In the genomic region with DNA sequence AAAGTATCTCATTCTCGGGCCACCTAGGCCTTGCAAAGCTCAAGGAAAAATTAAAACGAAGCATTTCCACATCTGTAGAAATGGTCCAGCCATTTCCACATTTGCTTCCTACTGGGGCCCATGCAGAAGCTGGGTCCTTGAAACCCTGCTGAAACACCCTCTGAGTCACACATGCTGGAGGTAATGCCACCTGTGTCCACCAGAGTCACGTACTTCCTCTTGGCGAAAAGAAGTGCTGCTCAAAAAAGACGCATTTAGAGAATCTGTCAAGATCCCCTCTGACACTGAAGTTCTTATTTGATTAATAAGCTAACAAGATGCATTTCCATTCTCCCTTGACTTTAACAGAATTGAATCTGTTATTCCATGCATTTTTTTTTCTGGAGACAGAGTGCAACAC, we compare ENCODE assay signal across 16 cellular contexts.
A peak's percentile ranks its signal among the peaks of the same experiment; 100 is the strongest.
DNase-seq lines count a peak whose midpoint lies in the region; ATAC-seq and TF ChIP-seq lines count a peak whose summit lies in the region.
"Had no signal": no experiment of that assay in that cellular context is flagged by ENCODE, and none has a peak within 500 bp of the region (broad histone marks: within the 10 kb centered on the region; RNA-seq: fewer than 3 reads in every experiment).

No MANE protein-coding gene starts in this region.

- TF ChIP-seq POLR2A in stomach (IDR thresholded peaks at IDR 0.05), result no peak

- H3K79me2 ChIP-seq in OCI-LY3 (ENCODE audit: low read length), result no peaks in the 10 kb centered on the region

- no peak for TF ChIP-seq EP300 in stomach (IDR thresholded peaks at IDR 0.05)

- H3K36me3 ChIP-seq in OCI-LY3 (replicated peaks; ENCODE audit: low read depth, low read length) (no peaks in the 10 kb centered on the region), aorta (ENCODE audit: control insufficient read depth in 1 of 2, insufficient read depth in 2 of 2, low read length in 1 of 2) (no peaks in the 10 kb centered on the region), stomach (no peaks in the 10 kb centered on the region)
- H3K36me3 ChIP-seq: adrenal gland, thoracic aorta had no signal

- ATAC-seq in aorta (ENCODE audit: low FRiP score), result no peak
- no peak for ATAC-seq in CD4-positive, alpha-beta T cell (ENCODE audit: poor library complexity)

- H3K4me1 ChIP-seq in OCI-LY3 (ENCODE audit: low read length) (peaks cover 6% of the 10 kb centered on the region; the same call in 1 of the 2 replicates), aorta (ENCODE audit: control insufficient read depth in 1 of 2, insufficient read depth in 2 of 2, low read length in 2 of 2) (no peaks in the 10 kb centered on the region), stomach (no peaks in the 10 kb centered on the region)
- H3K4me1 ChIP-seq: adrenal gland had no signal

- H3K4me3 ChIP-seq in OCI-LY3 (ENCODE audit: low read length) (no peak overlapping the region), aorta (ENCODE audit: low read length in 2 of 2) (no peak overlapping the region), stomach (no peak overlapping the region)
- H3K4me3 ChIP-seq: adrenal gland, thoracic aorta had no signal

- CTCF ChIA-PET in Calu3 (lab: Charles Lee), result interaction anchor here (0.8 to 0.9 kb wide), 2 partner anchors 12 to 27 kb away, joined by 3 read pairs; no protein-coding TSS in a partner anchor
- CTCF ChIA-PET in CD4-positive, alpha-beta T cell (lab: Charles Lee), result no interaction called here

- POLR2A ChIA-PET in CD4-positive, alpha-beta T cell (lab: Charles Lee), result no interaction called here

- no peaks in the 10 kb centered on the region for H4K20me1 ChIP-seq in OCI-LY3 (ENCODE audit: insufficient read depth, low read length)

- H3K36me3 Mint-ChIP-seq in Calu3 (ENCODE audit: insufficient read depth, unreplicated experiment), result no peaks in the 10 kb centered on the region
- H3K36me3 Mint-ChIP-seq in CD4-positive, alpha-beta T cell (ENCODE audit: low read depth), result no peaks in the 10 kb centered on the region

- H3K27ac Mint-ChIP-seq in Calu3 (ENCODE audit: unreplicated experiment), result no peak overlapping the region
- H3K27ac Mint-ChIP-seq in CD4-positive, alpha-beta T cell, result no peak overlapping the region
- H3K27ac Mint-ChIP-seq: activated CD4-positive, alpha-beta memory T cell treated with anti-CD3 and anti-CD28 coated beads, Interleukin-2, amount 10 ng/mL, durations not matched to agents 7 days and 5 days had no signal

- H2AFZ ChIP-seq in OCI-LY3 (ENCODE audit: low read depth, low read length), result no peak overlapping the region

- no peaks in the 10 kb centered on the region for H3K9me3 ChIP-seq in OCI-LY3 (ENCODE audit: insufficient read depth, low read length)
- H3K9me3 ChIP-seq in aorta (ENCODE audit: control insufficient read depth, low read length), result no peaks in the 10 kb centered on the region
- no peaks in the 10 kb centered on the region for H3K9me3 ChIP-seq in stomach
- H3K9me3 ChIP-seq in CD4-positive, alpha-beta T cell (ENCODE audit: control insufficient read depth, low read length), result no peaks in the 10 kb centered on the region
- H3K9me3 ChIP-seq: adrenal gland, thoracic aorta had no signal

- 93 to 98% methylated on average over 5 of the region's 5 CpGs for WGBS in aorta, 2 donors
- 82 to 85% (median 84%) methylated on average over 5 of the region's 5 CpGs for WGBS in stomach, 5 donors

- peak; percentile 34 for TF ChIP-seq CTCF in Calu3 (IDR thresholded peaks at IDR 0.05; ENCODE audit: unreplicated experiment)
- TF ChIP-seq CTCF in GM12874 (IDR thresholded peaks at IDR 0.05; ENCODE audit: insufficient read depth, low read depth, low read length), result peak; percentile 45; the same call in 1 of the 2 replicates
- TF ChIP-seq CTCF in OCI-LY3 (IDR thresholded peaks at IDR 0.05; ENCODE audit: low read depth, low read length), result peak; percentile 18
- no peak for TF ChIP-seq CTCF in stomach (IDR thresholded peaks at IDR 0.05)
- no peak for TF ChIP-seq CTCF in CD4-positive, alpha-beta T cell (IDR thresholded peaks at IDR 0.05)

- no TSS peak for BruUV-seq in Calu3 (replicated peaks; lab: Mats Ljungman, UMichigan)

- no peak overlapping the region for H3K9ac ChIP-seq in OCI-LY3 (ENCODE audit: low read length)

- H3K27me3 ChIP-seq in OCI-LY3 (ENCODE audit: low read depth, low read length), result peaks cover 30% of the 10 kb centered on the region
- no peaks in the 10 kb centered on the region for H3K27me3 ChIP-seq in aorta (ENCODE audit: control insufficient read depth in 1 of 2, insufficient read depth in 2 of 2, low read length in 1 of 2)
- peaks cover 0 to 29% (median 0%) of the 10 kb centered on the region in 3 donors for H3K27me3 ChIP-seq in stomach
- H3K27me3 ChIP-seq in CD4-positive, alpha-beta T cell (ENCODE audit: control insufficient read depth, insufficient read depth, low read length), result peaks cover 12% of the 10 kb centered on the region
- H3K27me3 ChIP-seq: adrenal gland had no signal

- H3K4me3 Mint-ChIP-seq in Calu3 (ENCODE audit: low read depth, unreplicated experiment), result no peak overlapping the region
- no peak overlapping the region for H3K4me3 Mint-ChIP-seq in CD4-positive, alpha-beta T cell
- H3K4me3 Mint-ChIP-seq: activated CD4-positive, alpha-beta memory T cell treated with anti-CD3 and anti-CD28 coated beads, Interleukin-2, amount 10 ng/mL, durations not matched to agents 7 days and 5 days had no signal

- peaks cover 5% of the 10 kb centered on the region for H3K4me1 Mint-ChIP-seq in Calu3 (ENCODE audit: low read depth, unreplicated experiment)
- H3K4me1 Mint-ChIP-seq in CD4-positive, alpha-beta T cell (ENCODE audit: low read depth), result no peaks in the 10 kb centered on the region
- H3K4me1 Mint-ChIP-seq: activated CD4-positive, alpha-beta memory T cell treated with anti-CD3 and anti-CD28 coated beads, Interleukin-2, amount 10 ng/mL, durations not matched to agents 7 days and 5 days had no signal

- no peak for DNase-seq in Calu3
- peak; percentile 8 for DNase-seq in germinal center (ENCODE audit: low spot score)
- DNase-seq in aorta, result no peak
- DNase-seq in stomach, result no peak
- no peak for DNase-seq in CD4-positive, alpha-beta T cell
- DNase-seq in activated CD4-positive, alpha-beta T cell treated with anti-CD3 and anti-CD28 coated beads for 1 hour, result no peak
- DNase-seq: activated CD4-positive, alpha-beta memory T cell treated with anti-CD3 and anti-CD28 coated beads, Interleukin-2, amount 10 ng/mL, durations not matched to agents 7 days and 5 days; adrenal gland; DMS79; NCI-H1417 treated with DMSO at 0.1 percent for 48 hours; NCI-H345; stimulated activated CD4-positive, alpha-beta T cell treated with anti-CD3 and anti-CD28 coated beads, Interleukin-4, amount 100 ng/mL, for 24 hours had no signal

- H3K4me2 ChIP-seq in OCI-LY3 (ENCODE audit: low read length), result no peak overlapping the region

- intact Hi-C loops in Calu3 (cut with micrococcal nuclease; ENCODE audit: unreplicated experiment) (no loop called here), aorta (cut with DNase I) (no loop called here), stomach (cut with DNase I; ENCODE audit: low total_unique reads) (no loop called here)
- intact Hi-C loops in CD4-positive, alpha-beta T cell (cut with DNase I, micrococcal nuclease), result no loop called here

- H3K27me3 Mint-ChIP-seq in Calu3 (ENCODE audit: unreplicated experiment), result no peaks in the 10 kb centered on the region
- peaks cover 42% of the 10 kb centered on the region for H3K27me3 Mint-ChIP-seq in CD4-positive, alpha-beta T cell

- H3K27ac ChIP-seq in OCI-LY3 (ENCODE audit: low read length), result no peak overlapping the region
- H3K27ac ChIP-seq in aorta (ENCODE audit: low read depth in 1 of 2, low read length in 2 of 2), result no peak overlapping the region
- no peak overlapping the region for H3K27ac ChIP-seq in stomach
- no peak overlapping the region for H3K27ac ChIP-seq in CD4-positive, alpha-beta T cell (ENCODE audit: low read depth, low read length)
- H3K27ac ChIP-seq: adrenal gland, epithelial cell of prostate, thoracic aorta had no signal

- no peaks in the 10 kb centered on the region for H3K9me3 Mint-ChIP-seq in Calu3 (ENCODE audit: low read depth, unreplicated experiment)
- no peaks in the 10 kb centered on the region for H3K9me3 Mint-ChIP-seq in CD4-positive, alpha-beta T cell
- H3K9me3 Mint-ChIP-seq: activated CD4-positive, alpha-beta memory T cell treated with anti-CD3 and anti-CD28 coated beads, Interleukin-2, amount 10 ng/mL, durations not matched to agents 7 days and 5 days had no signal

Comparison
In these comparisons a context has a peak if more than half of its experiments do, and no peak if none do; other contexts are left out.
1. CTCF ChIP-seq: peak in Calu3 (single experiment), GM12874 (single experiment) and OCI-LY3 (single experiment); none in stomach (0 of 7) and CD4-positive, alpha-beta T cell (single experiment).